ENCODE assay signal across 1 cellular context in the genomic region with DNA sequence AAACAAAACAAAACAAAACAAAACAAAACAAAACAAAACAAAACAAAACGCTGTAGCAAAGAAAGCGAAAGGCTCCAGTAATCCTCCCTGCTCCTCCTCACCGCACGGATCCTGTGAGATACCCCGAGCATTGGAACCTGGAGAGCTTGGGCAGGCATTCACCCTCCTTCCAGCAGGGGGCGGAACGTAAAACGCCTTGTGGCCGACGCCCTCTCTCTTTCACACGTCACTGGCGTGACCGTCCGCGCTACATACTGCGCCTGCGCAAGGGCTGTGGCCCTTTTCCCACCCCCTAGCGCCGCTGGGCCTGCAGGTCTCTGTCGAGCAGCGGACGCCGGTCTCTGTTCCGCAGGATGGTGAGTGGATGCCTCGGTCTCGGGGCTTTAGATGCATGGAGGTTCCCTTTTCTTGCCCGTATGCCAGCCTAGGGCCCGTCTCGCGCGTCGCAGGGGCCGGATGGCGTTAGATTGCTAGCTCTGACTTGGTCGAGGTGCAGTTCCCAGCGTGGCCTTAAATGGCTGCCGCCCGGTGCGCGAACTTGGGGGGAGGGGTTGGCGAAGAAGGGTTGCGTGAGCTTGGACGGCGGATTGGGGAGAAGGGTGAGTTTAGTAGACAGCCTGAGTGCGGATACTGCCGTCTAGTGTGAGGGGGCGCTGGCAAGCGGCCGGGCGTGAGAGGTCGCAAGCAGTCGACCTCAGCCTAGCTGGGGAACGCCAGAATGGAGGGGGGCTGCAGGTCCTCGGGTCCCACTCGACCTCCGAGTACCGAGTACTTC.
TF ChIP-seq lines count a peak whose summit lies in the region.

A gene (plus strand): TSS at position 279 of the 775 bp plus-strand sequence. CDS start 75 bp downstream, at position 354.

TF ChIP-seq in GM12878, 131 proteins besides CTCF, POLR2A, EP300 and RAD21 (continued from another document and continues in another):
- TF ChIP-seq, protein P1, sequence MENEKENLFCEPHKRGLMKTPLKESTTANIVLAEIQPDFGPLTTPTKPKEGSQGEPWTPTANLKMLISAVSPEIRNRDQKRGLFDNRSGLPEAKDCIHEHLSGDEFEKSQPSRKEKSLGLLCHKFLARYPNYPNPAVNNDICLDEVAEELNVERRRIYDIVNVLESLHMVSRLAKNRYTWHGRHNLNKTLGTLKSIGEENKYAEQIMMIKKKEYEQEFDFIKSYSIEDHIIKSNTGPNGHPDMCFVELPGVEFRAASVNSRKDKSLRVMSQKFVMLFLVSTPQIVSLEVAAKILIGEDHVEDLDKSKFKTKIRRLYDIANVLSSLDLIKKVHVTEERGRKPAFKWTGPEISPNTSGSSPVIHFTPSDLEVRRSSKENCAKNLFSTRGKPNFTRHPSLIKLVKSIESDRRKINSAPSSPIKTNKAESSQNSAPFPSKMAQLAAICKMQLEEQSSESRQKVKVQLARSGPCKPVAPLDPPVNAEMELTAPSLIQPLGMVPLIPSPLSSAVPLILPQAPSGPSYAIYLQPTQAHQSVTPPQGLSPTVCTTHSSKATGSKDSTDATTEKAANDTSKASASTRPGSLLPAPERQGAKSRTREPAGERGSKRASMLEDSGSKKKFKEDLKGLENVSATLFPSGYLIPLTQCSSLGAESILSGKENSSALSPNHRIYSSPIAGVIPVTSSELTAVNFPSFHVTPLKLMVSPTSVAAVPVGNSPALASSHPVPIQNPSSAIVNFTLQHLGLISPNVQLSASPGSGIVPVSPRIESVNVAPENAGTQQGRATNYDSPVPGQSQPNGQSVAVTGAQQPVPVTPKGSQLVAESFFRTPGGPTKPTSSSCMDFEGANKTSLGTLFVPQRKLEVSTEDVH (IDR thresholded peaks at IDR 0.05; ENCODE audit: low read depth, partially characterized antibody) = peak; percentile 67
- TF ChIP-seq YY1 (IDR thresholded peaks at IDR 0.05; ENCODE audit: low read depth, low read length) = peak; percentile 96
- peak; percentile 7; the same call in 1 of the 2 replicates for TF ChIP-seq NR2C1 (IDR thresholded peaks at IDR 0.05)
- TF ChIP-seq CHD2 (IDR thresholded peaks at IDR 0.05; ENCODE audit: borderline replicate concordance, low read depth, low read length) = no peak; the same call in 1 of the 2 replicates
- peak; percentile 64; the same call in 1 of the 2 replicates for TF ChIP-seq TBL1XR1 (IDR thresholded peaks at IDR 0.05; ENCODE audit: low read depth, low read length)
- TF ChIP-seq GATAD2B (conservative IDR thresholded peaks at IDR 0.05; ENCODE audit: low read depth) = peak; percentile 80
- peak; percentile 70 for TF ChIP-seq RUNX3 (IDR thresholded peaks at IDR 0.05; ENCODE audit: low read length)
- TF ChIP-seq RCOR1 (conservative IDR thresholded peaks at IDR 0.05; ENCODE audit: low read depth, low read length) = no peak
- TF ChIP-seq, protein P2, sequence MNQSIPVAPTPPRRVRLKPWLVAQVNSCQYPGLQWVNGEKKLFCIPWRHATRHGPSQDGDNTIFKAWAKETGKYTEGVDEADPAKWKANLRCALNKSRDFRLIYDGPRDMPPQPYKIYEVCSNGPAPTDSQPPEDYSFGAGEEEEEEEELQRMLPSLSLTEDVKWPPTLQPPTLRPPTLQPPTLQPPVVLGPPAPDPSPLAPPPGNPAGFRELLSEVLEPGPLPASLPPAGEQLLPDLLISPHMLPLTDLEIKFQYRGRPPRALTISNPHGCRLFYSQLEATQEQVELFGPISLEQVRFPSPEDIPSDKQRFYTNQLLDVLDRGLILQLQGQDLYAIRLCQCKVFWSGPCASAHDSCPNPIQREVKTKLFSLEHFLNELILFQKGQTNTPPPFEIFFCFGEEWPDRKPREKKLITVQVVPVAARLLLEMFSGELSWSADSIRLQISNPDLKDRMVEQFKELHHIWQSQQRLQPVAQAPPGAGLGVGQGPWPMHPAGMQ (IDR thresholded peaks at IDR 0.05; ENCODE audit: borderline replicate concordance) = no peak
- peak; percentile 98 for TF ChIP-seq CBFB (IDR thresholded peaks at IDR 0.05; ENCODE audit: low read depth)
- TF ChIP-seq KAT2A (conservative IDR thresholded peaks at IDR 0.05; ENCODE audit: control insufficient read depth, low read depth, low read length) = peak; percentile 91
- peak; percentile 95 for TF ChIP-seq CREB1 (IDR thresholded peaks at IDR 0.05; ENCODE audit: low read depth)
- TF ChIP-seq MYB (IDR thresholded peaks at IDR 0.05; ENCODE audit: borderline replicate concordance, low read depth, low read length) = peak; percentile 3; the same call in 1 of the 2 replicates
- TF ChIP-seq, protein P3, sequence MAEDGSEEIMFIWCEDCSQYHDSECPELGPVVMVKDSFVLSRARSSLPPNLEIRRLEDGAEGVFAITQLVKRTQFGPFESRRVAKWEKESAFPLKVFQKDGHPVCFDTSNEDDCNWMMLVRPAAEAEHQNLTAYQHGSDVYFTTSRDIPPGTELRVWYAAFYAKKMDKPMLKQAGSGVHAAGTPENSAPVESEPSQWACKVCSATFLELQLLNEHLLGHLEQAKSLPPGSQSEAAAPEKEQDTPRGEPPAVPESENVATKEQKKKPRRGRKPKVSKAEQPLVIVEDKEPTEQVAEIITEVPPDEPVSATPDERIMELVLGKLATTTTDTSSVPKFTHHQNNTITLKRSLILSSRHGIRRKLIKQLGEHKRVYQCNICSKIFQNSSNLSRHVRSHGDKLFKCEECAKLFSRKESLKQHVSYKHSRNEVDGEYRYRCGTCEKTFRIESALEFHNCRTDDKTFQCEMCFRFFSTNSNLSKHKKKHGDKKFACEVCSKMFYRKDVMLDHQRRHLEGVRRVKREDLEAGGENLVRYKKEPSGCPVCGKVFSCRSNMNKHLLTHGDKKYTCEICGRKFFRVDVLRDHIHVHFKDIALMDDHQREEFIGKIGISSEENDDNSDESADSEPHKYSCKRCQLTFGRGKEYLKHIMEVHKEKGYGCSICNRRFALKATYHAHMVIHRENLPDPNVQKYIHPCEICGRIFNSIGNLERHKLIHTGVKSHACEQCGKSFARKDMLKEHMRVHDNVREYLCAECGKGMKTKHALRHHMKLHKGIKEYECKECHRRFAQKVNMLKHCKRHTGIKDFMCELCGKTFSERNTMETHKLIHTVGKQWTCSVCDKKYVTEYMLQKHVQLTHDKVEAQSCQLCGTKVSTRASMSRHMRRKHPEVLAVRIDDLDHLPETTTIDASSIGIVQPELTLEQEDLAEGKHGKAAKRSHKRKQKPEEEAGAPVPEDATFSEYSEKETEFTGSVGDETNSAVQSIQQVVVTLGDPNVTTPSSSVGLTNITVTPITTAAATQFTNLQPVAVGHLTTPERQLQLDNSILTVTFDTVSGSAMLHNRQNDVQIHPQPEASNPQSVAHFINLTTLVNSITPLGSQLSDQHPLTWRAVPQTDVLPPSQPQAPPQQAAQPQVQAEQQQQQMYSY (CRISPR knock-in tag; IDR thresholded peaks at IDR 0.05) = no peak
- peak; percentile 94 for TF ChIP-seq KLF5 (IDR thresholded peaks at IDR 0.05; ENCODE audit: partially characterized antibody)
- TF ChIP-seq KDM1A (IDR thresholded peaks at IDR 0.05; ENCODE audit: borderline replicate concordance) = no peak
- TF ChIP-seq, protein P4, sequence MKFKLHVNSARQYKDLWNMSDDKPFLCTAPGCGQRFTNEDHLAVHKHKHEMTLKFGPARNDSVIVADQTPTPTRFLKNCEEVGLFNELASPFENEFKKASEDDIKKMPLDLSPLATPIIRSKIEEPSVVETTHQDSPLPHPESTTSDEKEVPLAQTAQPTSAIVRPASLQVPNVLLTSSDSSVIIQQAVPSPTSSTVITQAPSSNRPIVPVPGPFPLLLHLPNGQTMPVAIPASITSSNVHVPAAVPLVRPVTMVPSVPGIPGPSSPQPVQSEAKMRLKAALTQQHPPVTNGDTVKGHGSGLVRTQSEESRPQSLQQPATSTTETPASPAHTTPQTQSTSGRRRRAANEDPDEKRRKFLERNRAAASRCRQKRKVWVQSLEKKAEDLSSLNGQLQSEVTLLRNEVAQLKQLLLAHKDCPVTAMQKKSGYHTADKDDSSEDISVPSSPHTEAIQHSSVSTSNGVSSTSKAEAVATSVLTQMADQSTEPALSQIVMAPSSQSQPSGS (IDR thresholded peaks at IDR 0.05; ENCODE audit: low read length) = peak; percentile 34; the same call in 1 of the 2 replicates
- TF ChIP-seq HCFC1 (IDR thresholded peaks at IDR 0.05; ENCODE audit: low read length) = peak; percentile 67
- TF ChIP-seq IRF4 (IDR thresholded peaks at IDR 0.05; ENCODE audit: low read depth, low read length) = no peak; the same call in 1 of the 2 replicates
- TF ChIP-seq NFXL1 (IDR thresholded peaks at IDR 0.05; ENCODE audit: borderline replicate concordance) = no peak
- TF ChIP-seq MTA2 (IDR thresholded peaks at IDR 0.05; ENCODE audit: low read depth) = peak; percentile 70; the same call in 1 of the 2 replicates
- peak; percentile 87; the same call in 1 of the 2 replicates for TF ChIP-seq DPF2 (IDR thresholded peaks at IDR 0.05)
- no peak for TF ChIP-seq SUZ12 (IDR thresholded peaks at IDR 0.05; ENCODE audit: unreplicated experiment)
- no peak for TF ChIP-seq GABPA (IDR thresholded peaks at IDR 0.05; ENCODE audit: low read depth)
- TF ChIP-seq, protein P5, sequence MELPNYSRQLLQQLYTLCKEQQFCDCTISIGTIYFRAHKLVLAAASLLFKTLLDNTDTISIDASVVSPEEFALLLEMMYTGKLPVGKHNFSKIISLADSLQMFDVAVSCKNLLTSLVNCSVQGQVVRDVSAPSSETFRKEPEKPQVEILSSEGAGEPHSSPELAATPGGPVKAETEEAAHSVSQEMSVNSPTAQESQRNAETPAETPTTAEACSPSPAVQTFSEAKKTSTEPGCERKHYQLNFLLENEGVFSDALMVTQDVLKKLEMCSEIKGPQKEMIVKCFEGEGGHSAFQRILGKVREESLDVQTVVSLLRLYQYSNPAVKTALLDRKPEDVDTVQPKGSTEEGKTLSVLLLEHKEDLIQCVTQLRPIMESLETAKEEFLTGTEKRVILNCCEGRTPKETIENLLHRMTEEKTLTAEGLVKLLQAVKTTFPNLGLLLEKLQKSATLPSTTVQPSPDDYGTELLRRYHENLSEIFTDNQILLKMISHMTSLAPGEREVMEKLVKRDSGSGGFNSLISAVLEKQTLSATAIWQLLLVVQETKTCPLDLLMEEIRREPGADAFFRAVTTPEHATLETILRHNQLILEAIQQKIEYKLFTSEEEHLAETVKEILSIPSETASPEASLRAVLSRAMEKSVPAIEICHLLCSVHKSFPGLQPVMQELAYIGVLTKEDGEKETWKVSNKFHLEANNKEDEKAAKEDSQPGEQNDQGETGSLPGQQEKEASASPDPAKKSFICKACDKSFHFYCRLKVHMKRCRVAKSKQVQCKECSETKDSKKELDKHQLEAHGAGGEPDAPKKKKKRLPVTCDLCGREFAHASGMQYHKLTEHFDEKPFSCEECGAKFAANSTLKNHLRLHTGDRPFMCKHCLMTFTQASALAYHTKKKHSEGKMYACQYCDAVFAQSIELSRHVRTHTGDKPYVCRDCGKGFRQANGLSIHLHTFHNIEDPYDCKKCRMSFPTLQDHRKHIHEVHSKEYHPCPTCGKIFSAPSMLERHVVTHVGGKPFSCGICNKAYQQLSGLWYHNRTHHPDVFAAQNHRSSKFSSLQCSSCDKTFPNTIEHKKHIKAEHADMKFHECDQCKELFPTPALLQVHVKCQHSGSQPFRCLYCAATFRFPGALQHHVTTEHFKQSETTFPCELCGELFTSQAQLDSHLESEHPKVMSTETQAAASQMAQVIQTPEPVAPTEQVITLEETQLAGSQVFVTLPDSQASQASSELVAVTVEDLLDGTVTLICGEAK (IDR thresholded peaks at IDR 0.05; ENCODE audit: borderline replicate concordance) = 0 out of 2 replicates have a peak, but pooled peaks have one; percentile 13
- TF ChIP-seq EGR1 (IDR thresholded peaks at IDR 0.05; ENCODE audit: borderline replicate concordance in 1 of 2, low read depth in 2 of 2, low read length in 2 of 2) = peak; percentile 34 to 51; a peak in 2 of 3 replicates
- TF ChIP-seq, protein P6, sequence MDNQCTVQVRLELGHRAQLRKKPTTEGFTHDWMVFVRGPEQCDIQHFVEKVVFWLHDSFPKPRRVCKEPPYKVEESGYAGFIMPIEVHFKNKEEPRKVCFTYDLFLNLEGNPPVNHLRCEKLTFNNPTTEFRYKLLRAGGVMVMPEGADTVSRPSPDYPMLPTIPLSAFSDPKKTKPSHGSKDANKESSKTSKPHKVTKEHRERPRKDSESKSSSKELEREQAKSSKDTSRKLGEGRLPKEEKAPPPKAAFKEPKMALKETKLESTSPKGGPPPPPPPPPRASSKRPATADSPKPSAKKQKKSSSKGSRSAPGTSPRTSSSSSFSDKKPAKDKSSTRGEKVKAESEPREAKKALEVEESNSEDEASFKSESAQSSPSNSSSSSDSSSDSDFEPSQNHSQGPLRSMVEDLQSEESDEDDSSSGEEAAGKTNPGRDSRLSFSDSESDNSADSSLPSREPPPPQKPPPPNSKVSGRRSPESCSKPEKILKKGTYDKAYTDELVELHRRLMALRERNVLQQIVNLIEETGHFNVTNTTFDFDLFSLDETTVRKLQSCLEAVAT (IDR thresholded peaks at IDR 0.05) = peak; percentile 98
- peak; percentile 80; the same call in 1 of the 2 replicates for TF ChIP-seq PAX5 (IDR thresholded peaks at IDR 0.05; ENCODE audit: borderline replicate concordance, low read depth, low read length)
- peak; percentile 68 for TF ChIP-seq ZZZ3 (IDR thresholded peaks at IDR 0.05; ENCODE audit: control insufficient read depth, insufficient read length, low read depth)
- TF ChIP-seq MXI1 (IDR thresholded peaks at IDR 0.05; ENCODE audit: low read depth, low read length) = peak; percentile 97
- TF ChIP-seq SUPT20H (IDR thresholded peaks at IDR 0.05; ENCODE audit: borderline replicate concordance, control insufficient read depth, low read depth, low read length) = no peak
- TF ChIP-seq CBX5 (IDR thresholded peaks at IDR 0.05; ENCODE audit: low read depth) = peak; percentile 94
- peak; percentile 72; the same call in 1 of the 2 replicates for TF ChIP-seq SIN3A (IDR thresholded peaks at IDR 0.05; ENCODE audit: low read depth, low read length)
- TF ChIP-seq BACH1 (IDR thresholded peaks at IDR 0.05; ENCODE audit: borderline replicate concordance) = peak; percentile 95
- TF ChIP-seq CHD1 (IDR thresholded peaks at IDR 0.05; ENCODE audit: low read depth, low read length) = no peak
- TF ChIP-seq, protein P7, sequence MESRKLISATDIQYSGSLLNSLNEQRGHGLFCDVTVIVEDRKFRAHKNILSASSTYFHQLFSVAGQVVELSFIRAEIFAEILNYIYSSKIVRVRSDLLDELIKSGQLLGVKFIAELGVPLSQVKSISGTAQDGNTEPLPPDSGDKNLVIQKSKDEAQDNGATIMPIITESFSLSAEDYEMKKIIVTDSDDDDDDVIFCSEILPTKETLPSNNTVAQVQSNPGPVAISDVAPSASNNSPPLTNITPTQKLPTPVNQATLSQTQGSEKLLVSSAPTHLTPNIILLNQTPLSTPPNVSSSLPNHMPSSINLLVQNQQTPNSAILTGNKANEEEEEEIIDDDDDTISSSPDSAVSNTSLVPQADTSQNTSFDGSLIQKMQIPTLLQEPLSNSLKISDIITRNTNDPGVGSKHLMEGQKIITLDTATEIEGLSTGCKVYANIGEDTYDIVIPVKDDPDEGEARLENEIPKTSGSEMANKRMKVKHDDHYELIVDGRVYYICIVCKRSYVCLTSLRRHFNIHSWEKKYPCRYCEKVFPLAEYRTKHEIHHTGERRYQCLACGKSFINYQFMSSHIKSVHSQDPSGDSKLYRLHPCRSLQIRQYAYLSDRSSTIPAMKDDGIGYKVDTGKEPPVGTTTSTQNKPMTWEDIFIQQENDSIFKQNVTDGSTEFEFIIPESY (IDR thresholded peaks at IDR 0.05) = no peak
- peak; percentile 87; the same call in 1 of the 2 replicates for TF ChIP-seq HDGF (IDR thresholded peaks at IDR 0.05)
